ENCODE assay signal across 4 cellular contexts in genomic region chr7:65127368-65127767, GRCh38.
DNase-seq lines count a peak whose midpoint lies in the region; ATAC-seq, FAIRE-seq and TF ChIP-seq lines count a peak whose summit lies in the region.
"Not testable (repeated sequence)": the region's sequence is repeated elsewhere in the genome, so short reads cannot be mapped to it uniquely, and the experiment has no call there.

No MANE protein-coding gene starts in this region.

- in situ Hi-C loops in K562 (cut with MboI), result not testable (repeated sequence)

- not testable (repeated sequence) for TF ChIP-seq POLR2A in HCT116 (IDR thresholded peaks at IDR 0.05; ENCODE audit: borderline replicate concordance, extremely low read depth, insufficient read depth, insufficient read length); K562 (conservative IDR thresholded peaks at IDR 0.05)

- ATAC-seq in HCT116 (peak; percentile 48; the same call in 1 of the 2 replicates), PC-3 (peak; percentile 69), SK-N-SH treated with all-trans-retinoic acid at 6 μM for 48 hours (peak; percentile 55; the same call in 1 of the 3 replicates), K562 (0 out of 3 replicates have a peak, but pooled peaks have one; percentile 37)

- not testable (repeated sequence) for H3K4me1 ChIP-seq in HCT116 (ENCODE audit: control insufficient read depth in 1 of 2, insufficient read depth in 2 of 2, low read length in 2 of 2); PC-3 (ENCODE audit: insufficient read depth, low read length); K562 (replicated peaks in 1 of 2; ENCODE audit: control insufficient read depth in 2 of 2, insufficient read depth in 2 of 2, low read length in 2 of 2)

- not testable (repeated sequence) for H3K27ac ChIP-seq in HCT116 (ENCODE audit: low read depth, low read length); PC-3 (ENCODE audit: low read length); K562 (ENCODE audit: extremely low read depth, low read depth, low read length)

- not testable (repeated sequence) for H3K4me2 ChIP-seq in HCT116 (ENCODE audit: low read length); PC-3 (ENCODE audit: low read length); K562 (ENCODE audit: insufficient read depth, low read length)

- H3K36me3 ChIP-seq in HCT116 (ENCODE audit: control insufficient read depth in 1 of 2, insufficient read depth in 2 of 2, low read length in 2 of 2); PC-3 (ENCODE audit: low read depth, low read length); K562 (ENCODE audit: control insufficient read depth, insufficient read depth, low read length): not testable (repeated sequence)

- H3K27me3 ChIP-seq in HCT116 (ENCODE audit: insufficient read depth, low read length); PC-3 (ENCODE audit: low read length); K562 (ENCODE audit: control insufficient read depth in 2 of 2, insufficient read depth in 2 of 2, low read length in 2 of 2): not testable (repeated sequence)

- no CpG with 5 or more reads among the region's 5 CpGs for WGBS in K562 (ENCODE audit: insufficient coverage, low coverage, missing lambda C conversion rate)

- not testable (repeated sequence) for H3K9ac ChIP-seq in HCT116 (ENCODE audit: low read length); PC-3 (ENCODE audit: low read length); K562 (ENCODE audit: insufficient read depth in 1 of 2, low read depth in 2 of 2, low read length in 2 of 2)

- H3K4me3 ChIP-seq in HCT116 (replicated peaks in 1 of 2; ENCODE audit: low read depth in 1 of 2, low read length in 2 of 2); PC-3 (ENCODE audit: low read length); K562: not testable (repeated sequence)

- RAD21 ChIA-PET in HCT116 (lab: Charles Lee; ENCODE audit: low non-redundant PET in 1 of 2, low total read pairs in 2 of 2, uncharacterized antibody in 2 of 2, unreplicated experiment in 2 of 2), result not testable (repeated sequence)

- not testable (repeated sequence) for TF ChIP-seq CTCF in HCT116 (IDR thresholded peaks at IDR 0.05 in 2 of 3, conservative IDR thresholded peaks at IDR 0.05 in 1 of 3; ENCODE audit: borderline replicate concordance in 1 of 3, insufficient read depth in 1 of 3, low read depth in 2 of 3, low read length in 2 of 3); PC-3 (conservative IDR thresholded peaks at IDR 0.05; ENCODE audit: low read depth, low read length); K562 (IDR thresholded peaks at IDR 0.05 in 2 of 3, conservative IDR thresholded peaks at IDR 0.05 in 1 of 3; ENCODE audit: insufficient read depth in 2 of 3, low read depth in 1 of 3, low read length in 3 of 3)

- not testable (repeated sequence) for H3K9me1 ChIP-seq in K562 (ENCODE audit: control insufficient read depth, insufficient read depth, low read length)

- H3K9me3 ChIP-seq in HCT116 (ENCODE audit: control insufficient read depth in 1 of 2, insufficient read depth in 1 of 2, low read depth in 1 of 2, low read length in 2 of 2); PC-3 (ENCODE audit: low read length); K562 (replicated peaks; ENCODE audit: control insufficient read depth, insufficient read depth, low read depth, low read length): not testable (repeated sequence)

- POLR2A ChIA-PET in HCT116 (lab: Charles Lee); PC-3 (lab: Charles Lee; ENCODE audit: unreplicated experiment); K562 (lab: Yijun Ruan, JAX): not testable (repeated sequence)

- not testable (repeated sequence) for TF ChIP-seq RAD21 in HCT116 (IDR thresholded peaks at IDR 0.05; ENCODE audit: low read depth); K562 (CRISPR knock-in tag; conservative IDR thresholded peaks at IDR 0.05 in 1 of 2, IDR thresholded peaks at IDR 0.05 in 1 of 2)

- not testable (repeated sequence) for H2AFZ ChIP-seq in HCT116 (ENCODE audit: low read depth, low read length, poor library complexity, severe bottlenecking); PC-3 (ENCODE audit: low read length); K562 (ENCODE audit: low read depth, low read length)

- not testable (repeated sequence) for BruUV-seq in HCT116 (replicated peaks; lab: Mats Ljungman, UMichigan); PC-3 (replicated peaks; lab: Mats Ljungman, UMichigan); K562 (replicated peaks; lab: Mats Ljungman, UMichigan)

- not testable (repeated sequence) for H3K79me2 ChIP-seq in HCT116 (ENCODE audit: insufficient read depth, low read length); PC-3 (ENCODE audit: low read length); K562 (ENCODE audit: control insufficient read depth, insufficient read depth, low read length)

- TF ChIP-seq EP300 in K562 (IDR thresholded peaks at IDR 0.05; ENCODE audit: low read length), result not testable (repeated sequence)

- intact Hi-C loops in HCT116 (cut with micrococcal nuclease); PC-3 (cut with micrococcal nuclease); K562 (cut with micrococcal nuclease): not testable (repeated sequence)

- CTCF ChIA-PET in HCT116 (lab: Charles Lee); PC-3 (lab: Charles Lee); K562 (lab: Yijun Ruan, JAX; ENCODE audit: low intra/inter-chr PET ratio): not testable (repeated sequence)

- not testable (repeated sequence) for FAIRE-seq in K562 (lab: Jason Lieb, UNC)

- not testable (repeated sequence) for H4K20me1 ChIP-seq in HCT116 (ENCODE audit: insufficient read depth); PC-3 (ENCODE audit: low read length); K562 (replicated peaks; ENCODE audit: control insufficient read depth, insufficient read depth, low read length)

- H3F3A ChIP-seq in PC-3 (ENCODE audit: low read length, unreplicated experiment), result not testable (repeated sequence)

- H3K9me2 ChIP-seq in HCT116 (ENCODE audit: insufficient read depth); PC-3 (replicated peaks; ENCODE audit: low read length): not testable (repeated sequence)

- DNase-seq in HCT116 (ENCODE audit: low read depth, low spot score); PC-3; K562 (ENCODE audit: extremely low read depth in 1 of 4, low spot score in 3 of 4): not testable (repeated sequence)
